ENCODE assay signal across 24 cellular contexts in the genomic region with DNA sequence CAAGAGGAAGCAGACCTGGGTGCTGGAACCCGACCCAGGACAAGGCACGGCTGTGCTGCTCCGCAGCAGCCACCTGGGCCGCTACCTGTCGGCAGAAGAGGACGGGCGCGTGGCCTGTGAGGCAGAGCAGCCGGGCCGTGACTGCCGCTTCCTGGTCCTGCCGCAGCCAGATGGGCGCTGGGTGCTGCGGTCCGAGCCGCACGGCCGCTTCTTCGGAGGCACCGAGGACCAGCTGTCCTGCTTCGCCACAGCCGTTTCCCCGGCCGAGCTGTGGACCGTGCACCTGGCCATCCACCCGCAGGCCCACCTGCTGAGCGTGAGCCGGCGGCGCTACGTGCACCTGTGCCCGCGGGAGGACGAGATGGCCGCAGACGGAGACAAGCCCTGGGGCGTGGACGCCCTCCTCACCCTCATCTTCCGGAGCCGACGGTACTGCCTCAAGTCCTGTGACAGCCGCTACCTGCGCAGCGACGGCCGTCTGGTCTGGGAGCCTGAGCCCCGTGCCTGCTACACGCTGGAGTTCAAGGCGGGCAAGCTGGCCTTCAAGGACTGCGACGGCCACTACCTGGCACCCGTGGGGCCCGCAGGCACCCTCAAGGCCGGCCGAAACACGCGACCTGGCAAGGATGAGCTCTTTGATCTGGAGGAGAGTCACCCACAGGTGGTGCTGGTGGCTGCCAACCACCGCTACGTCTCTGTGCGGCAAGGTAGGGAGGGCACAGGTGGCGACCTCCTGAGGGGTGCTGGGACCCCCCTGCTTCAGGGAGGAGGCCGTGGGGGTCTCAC. TPM values are rescaled to one million over a fixed set of nuclear protein-coding genes. Genes with fewer than 3 reads are reported as not detected.
DNase-seq lines count a peak whose midpoint lies in the region; ATAC-seq lines count a peak whose summit lies in the region.
"Had no signal": no experiment of that assay in that cellular context is flagged by ENCODE, and none has a peak within 500 bp of the region (broad histone marks: within the 10 kb centered on the region; RNA-seq: fewer than 3 reads in every experiment).

No MANE protein-coding gene starts in this region.

- H3K4ac ChIP-seq in neuronal stem cell (ENCODE audit: low read length) = no peak overlapping the region

- H3K27ac Mint-ChIP-seq in naive thymus-derived CD8-positive, alpha-beta T cell = no peak overlapping the region
- H3K27ac Mint-ChIP-seq: activated CD8-positive, alpha-beta T cell treated with anti-CD3 and anti-CD28 coated beads, Interleukin-2, amount 10 ng/mL, durations not matched to agents 7 days and 5 days; activated naive CD4-positive, alpha-beta T cell treated with anti-CD3 and anti-CD28 coated beads for 36 hours; T-helper 2 cell treated with Interferon-gamma antibody and Interleukin-4, amounts not matched to agents 5 μg/mL and 100 μg/mL, for 36 hours had no signal

- H3K9ac ChIP-seq in neuronal stem cell (ENCODE audit: low read depth, low read length, poor library complexity) = peak overlapping the region; percentile 44
- H3K9ac ChIP-seq: BLaER1 treated with 17β-estradiol and CSF1 and Interleukin-3, amounts not matched to agents 10 nM and 100 nM had no signal

- H3K27me3 ChIP-seq in SJCRH30 (peaks cover 53% of the 10 kb centered on the region), neuronal stem cell (ENCODE audit: control insufficient read depth in 3 of 3, insufficient read depth in 3 of 3, low read depth in 1 of 3, low read length in 3 of 3) (peaks cover 0 to 15% (median 6%) of the 10 kb centered on the region in 3 experiments)

- no peak overlapping the region for H3K4me3 Mint-ChIP-seq in naive thymus-derived CD8-positive, alpha-beta T cell
- H3K4me3 Mint-ChIP-seq: activated CD8-positive, alpha-beta T cell treated with anti-CD3 and anti-CD28 coated beads, Interleukin-2, amount 10 ng/mL, durations not matched to agents 7 days and 5 days; activated naive CD4-positive, alpha-beta T cell treated with anti-CD3 and anti-CD28 coated beads for 36 hours; T-helper 2 cell treated with Interferon-gamma antibody and Interleukin-4, amounts not matched to agents 5 μg/mL and 100 μg/mL, for 36 hours had no signal

- no peak overlapping the region for H2AFZ ChIP-seq in neuronal stem cell (ENCODE audit: low read length)

- peaks cover 6% of the 10 kb centered on the region for H3K79me1 ChIP-seq in neuronal stem cell (ENCODE audit: low read depth, low read length)

- peak overlapping the region; percentile 43 for H4K8ac ChIP-seq in neuronal stem cell (ENCODE audit: low read depth, low read length)

- H3K14ac ChIP-seq in neuronal stem cell (ENCODE audit: low read length) = peak overlapping the region; percentile 97

- no peaks in the 10 kb centered on the region for H3K4me1 Mint-ChIP-seq in naive thymus-derived CD8-positive, alpha-beta T cell

- peak overlapping the region; percentile 71 for H2BK15ac ChIP-seq in neuronal stem cell (ENCODE audit: low read length)

- H3K36me3 ChIP-seq in SJCRH30 (no peaks in the 10 kb centered on the region), neuronal stem cell (replicated peaks in 1 of 2; ENCODE audit: control insufficient read depth in 2 of 2, insufficient read depth in 2 of 2, low read length in 2 of 2) (no peaks in the 10 kb centered on the region)
- H3K36me3 ChIP-seq: BLaER1 treated with 17β-estradiol and CSF1 and Interleukin-3, amounts not matched to agents 10 nM and 100 nM; gastrocnemius medialis; ovary; suprapubic skin had no signal

- peak overlapping the region; percentile 91 for H3K23ac ChIP-seq in neuronal stem cell (ENCODE audit: low read depth, low read length, poor library complexity)

- no peaks in the 10 kb centered on the region for H3K36me3 Mint-ChIP-seq in naive thymus-derived CD8-positive, alpha-beta T cell

- no peak overlapping the region for H3K4me2 ChIP-seq in neuronal stem cell (ENCODE audit: insufficient read depth, low read length, poor library complexity, severe bottlenecking)
- H3K4me2 ChIP-seq: BLaER1 treated with 17β-estradiol and CSF1 and Interleukin-3, amounts not matched to agents 10 nM and 100 nM had no signal

- no peak overlapping the region for H2BK120ac ChIP-seq in neuronal stem cell (ENCODE audit: low read depth, low read length)

- no peak overlapping the region for H3K27ac ChIP-seq in SJCRH30
- H3K27ac ChIP-seq in neuronal stem cell (replicated peaks; ENCODE audit: low read length) = no peak overlapping the region
- H3K27ac ChIP-seq: BLaER1 treated with 17β-estradiol and CSF1 and Interleukin-3, amounts not matched to agents 10 nM and 100 nM; gastrocnemius medialis; ovary; suprapubic skin had no signal

- whole genome bisulfite sequencing in neuronal stem cell (ENCODE audit: extremely low coverage in 2 of 2, insufficient read length in 2 of 2, insufficient replicate concordance in 1 of 2), 2 donors = no CpG with 5 or more reads among the region's 62 CpGs

- peak overlapping the region; percentile 58 for H2BK12ac ChIP-seq in neuronal stem cell (ENCODE audit: low read length)

- POLR2A ChIA-PET in naive thymus-derived CD8-positive, alpha-beta T cell (lab: Charles Lee) = interaction anchor here (0.9 to 1.5 kb wide), 2 partner anchors 9 to 14 kb away, joined by 3 to 4 read pairs; no protein-coding TSS in a partner anchor

- DNase-seq in NCI-H82 (lab: John Stamatoyannopoulos, UW) = peak; percentile 29
- DNase-seq in NCI-H82 treated with DMSO at 0.1 percent for 48 hours (lab: John Stamatoyannopoulos, UW; ENCODE audit: unreplicated experiment) = no peak
- peak; percentile 87 for DNase-seq in NCI-H146 (lab: John Stamatoyannopoulos, UW)
- DNase-seq in SJCRH30 = peak; percentile 60 to 70
- DNase-seq in neuronal stem cell (ENCODE audit: low spot score) = no peak
- no peak for DNase-seq in activated T-cell treated with anti-CD3 and anti-CD28 coated beads for 4 hours
- DNase-seq in naive thymus-derived CD8-positive, alpha-beta T cell = no peak
- DNase-seq: activated CD8-positive, alpha-beta T cell treated with anti-CD3 and anti-CD28 coated beads, Interleukin-2, amount 10 ng/mL, durations not matched to agents 7 days and 5 days; activated naive CD4-positive, alpha-beta T cell treated with anti-CD3 and anti-CD28 coated beads for 36 hours; activated T-cell treated with anti-CD3 and anti-CD28 coated beads, Interleukin-2, amount 50 U/mL, for 48 hours; anterior cingulate cortex; effector memory CD4-positive, alpha-beta T cell; gastrocnemius medialis; GOT3; hypothalamus; KG1; MV-4-11; NCI-H2029 treated with DMSO at 0.1 percent for 48 hours; ovary had no signal

- H4K91ac ChIP-seq in neuronal stem cell (ENCODE audit: low read depth, low read length, poor library complexity) = peak overlapping the region; percentile 56

- no peak overlapping the region; the same call in 1 of the 2 replicates for H3K4me3 ChIP-seq in SJCRH30
- no peak overlapping the region for H3K4me3 ChIP-seq in neuronal stem cell (ENCODE audit: low read length in 2 of 2)
- H3K4me3 ChIP-seq: BLaER1 treated with 17β-estradiol and CSF1 and Interleukin-3, amounts not matched to agents 10 nM and 100 nM; gastrocnemius medialis; ovary; suprapubic skin had no signal

- H3K27me3 Mint-ChIP-seq in naive thymus-derived CD8-positive, alpha-beta T cell = peaks cover 0 to 18% (median 3%) of the 10 kb centered on the region in 5 donors

- H2AK5ac ChIP-seq in neuronal stem cell (ENCODE audit: low read depth, low read length) = peak overlapping the region; percentile 95

- no peak for ATAC-seq in GM21737 (IDR thresholded peaks at IDR 0.05; ENCODE audit: unreplicated experiment)
- no peak for ATAC-seq in naive thymus-derived CD8-positive, alpha-beta T cell
- ATAC-seq: activated CD8-positive, alpha-beta T cell treated with anti-CD3 and anti-CD28 coated beads, Interleukin-2, amount 10 ng/mL, durations not matched to agents 7 days and 5 days had no signal

- H3K9me3 ChIP-seq in SJCRH30 (replicated peaks) = no peaks in the 10 kb centered on the region
- peaks cover 0 to 6% of the 10 kb centered on the region in 2 donors for H3K9me3 ChIP-seq in neuronal stem cell (replicated peaks in 1 of 2; ENCODE audit: control insufficient read depth in 2 of 2, insufficient read depth in 1 of 2, low read depth in 1 of 2, low read length in 2 of 2)
- H3K9me3 ChIP-seq: gastrocnemius medialis, ovary, suprapubic skin had no signal

- H3K18ac ChIP-seq in neuronal stem cell (ENCODE audit: low read length) = peak overlapping the region; percentile 64

- H3K4me1 ChIP-seq in SJCRH30 = peaks cover 30% of the 10 kb centered on the region
- peaks cover 2 to 13% of the 10 kb centered on the region in 2 donors for H3K4me1 ChIP-seq in neuronal stem cell (ENCODE audit: control insufficient read depth in 2 of 2, insufficient read depth in 1 of 2, low read depth in 1 of 2, low read length in 2 of 2)

- H3K9me3 Mint-ChIP-seq in naive thymus-derived CD8-positive, alpha-beta T cell = no peaks in the 10 kb centered on the region
- H3K9me3 Mint-ChIP-seq: activated naive CD4-positive, alpha-beta T cell treated with anti-CD3 and anti-CD28 coated beads for 36 hours; T-helper 2 cell treated with Interferon-gamma antibody and Interleukin-4, amounts not matched to agents 5 μg/mL and 100 μg/mL, for 36 hours had no signal

- peak overlapping the region; percentile 60 for H2BK5ac ChIP-seq in neuronal stem cell (ENCODE audit: low read length)

RNA-seq across cellular contexts. Expression of gene FSCN2, which starts 0.7 kb away (rescaled TPM):
- 0.43 and 0.61 TPM in 2 replicates for total RNA-seq in SJCRH30 (2014; rRNA removed; shearing (Covaris generic))
- polyA plus RNA-seq in neuronal stem cell (2013, experiment 1 of 2) = 0.20 TPM
- 0.25 TPM for polyA plus RNA-seq in neuronal stem cell (2013, experiment 2 of 2)
- 1 to 10 TPM in 1 of 2 experiments, under 1 TPM in 1; 0.96 to 2.0 TPM for total RNA-seq in naive thymus-derived CD8-positive, alpha-beta T cell
- polyA plus RNA-seq in naive thymus-derived CD8-positive, alpha-beta T cell = not detected
- total RNA-seq: activated naive CD4-positive, alpha-beta T cell treated with anti-CD3 and anti-CD28 coated beads for 36 hours had no signal
- polyA plus RNA-seq: keratinocyte had no signal

RNA-seq across cellular contexts. Expression of gene ACTG1, which starts 16.2 kb away (rescaled TPM):
- 2,768 and 3,121 TPM in 2 replicates for total RNA-seq in SJCRH30 (2014; rRNA removed; shearing (Covaris generic))
- 5,937 TPM for polyA plus RNA-seq in neuronal stem cell (2013, experiment 1 of 2)
- 5,622 TPM for polyA plus RNA-seq in neuronal stem cell (2013, experiment 2 of 2)
- total RNA-seq in naive thymus-derived CD8-positive, alpha-beta T cell = 1,000 to 10,000 TPM; 1,189 to 1,230 TPM
- polyA plus RNA-seq in naive thymus-derived CD8-positive, alpha-beta T cell = 1,000 to 10,000 TPM; 1,334 to 1,669 (median 1,595) TPM

RNA-seq across cellular contexts. Expression of gene FAAP100, which starts 23.3 kb away (rescaled TPM):
- total RNA-seq in SJCRH30 (2014; rRNA removed; shearing (Covaris generic)) = 52.3 and 60.7 TPM in 2 replicates
- 11.8 TPM for polyA plus RNA-seq in neuronal stem cell (2013, experiment 1 of 2)
- polyA plus RNA-seq in neuronal stem cell (2013, experiment 2 of 2) = 12.1 TPM
- total RNA-seq in naive thymus-derived CD8-positive, alpha-beta T cell = 10 to 100 TPM; 52.5 to 55.9 TPM
- polyA plus RNA-seq in naive thymus-derived CD8-positive, alpha-beta T cell = 10 to 100 TPM in 2 of 3 donors, 1 to 10 TPM in 1; 9.1 to 17.4 (median 11.7) TPM

Comparison
In these comparisons a context has a peak if more than half of its experiments do, and no peak if none do; other contexts are left out.
1. DNase-seq: peak in NCI-H82 (single experiment), NCI-H146 (single experiment) and SJCRH30 (2 of 2); none in NCI-H82 treated with DMSO at 0.1 percent for 48 hours (single experiment), neuronal stem cell (single experiment), activated T-cell treated with anti-CD3 and anti-CD28 coated beads for 4 hours (single experiment) and naive thymus-derived CD8-positive, alpha-beta T cell (0 of 10).